In genomic region chr5:109191153-109191558, GRCh38 we compare ENCODE assay signal across 10 cellular contexts.
A peak's percentile ranks its signal among the peaks of the same experiment; 100 is the strongest.
DNase-seq lines count a peak whose midpoint lies in the region; ATAC-seq and TF ChIP-seq lines count a peak whose summit lies in the region.
"Had no signal": no experiment of that assay in that cellular context is flagged by ENCODE, and none has a peak within 500 bp of the region (broad histone marks: within the 10 kb centered on the region; RNA-seq: fewer than 3 reads in every experiment).

No MANE protein-coding gene starts in this region.

- H3K4me3 ChIP-seq in GM23248 (no peak overlapping the region), OCI-LY1 (ENCODE audit: low read depth, low read length, poor library complexity, severe bottlenecking) (no peak overlapping the region), fibroblast of villous mesenchyme (ENCODE audit: low read depth, low read length) (no peak overlapping the region), aorta (ENCODE audit: low read length in 2 of 2) (no peak overlapping the region), gastrocnemius medialis (no peak overlapping the region)

- 7 to 14% methylated on average over 2 of the region's 2 CpGs for WGBS in GM23248 (ENCODE audit: low coverage in 1 of 2, low lambda C conversion rate in 2 of 2, missing lambda C conversion rate in 2 of 2), 2 experiments
- WGBS in aorta, 2 donors, result 43 to 48% methylated on average over 2 of the region's 2 CpGs

- DNase-seq in GM10266 (ENCODE audit: extremely low spot score) (peak; percentile 10), GM23248 (peak; percentile 77), fibroblast of villous mesenchyme (ENCODE audit: low read depth) (peak; percentile 71), NCI-H446 (lab: John Stamatoyannopoulos, UW) (no peak), SK-N-DZ (ENCODE audit: low spot score) (no peak), aorta (no peak), gastrocnemius medialis (no peak)
- DNase-seq: activated naive CD4-positive, alpha-beta T cell treated with anti-CD3 and anti-CD28 coated beads for 36 hours had no signal

- H3K36me3 ChIP-seq in GM23248 (ENCODE audit: low read depth) (peaks cover 6% of the 10 kb centered on the region; the same call in 1 of the 2 replicates), OCI-LY1 (ENCODE audit: insufficient read depth, low read length) (no peaks in the 10 kb centered on the region), aorta (ENCODE audit: control insufficient read depth in 1 of 2, insufficient read depth in 2 of 2, low read length in 1 of 2) (peaks cover 3 to 7% of the 10 kb centered on the region in 2 donors), gastrocnemius medialis (peaks cover 0 to 6% of the 10 kb centered on the region in 2 donors)

- in situ Hi-C loops in GM23248 (cut with MboI) (no loop called here), gastrocnemius medialis (cut with MboI; ENCODE audit: low sequenced_read_pairs in 4 of 4) (no loop called here)

- no peak overlapping the region for H3K9ac ChIP-seq in GM23248
- H3K9ac ChIP-seq in OCI-LY1 (ENCODE audit: low read length), result no peak overlapping the region

- no peak for TF ChIP-seq CTCF in GM10266 (IDR thresholded peaks at IDR 0.05; ENCODE audit: control insufficient read depth, insufficient read depth, low read depth, missing control alignments)
- TF ChIP-seq CTCF in OCI-LY1 (IDR thresholded peaks at IDR 0.05; ENCODE audit: low read length), result no peak
- no peak for TF ChIP-seq CTCF in fibroblast of villous mesenchyme (IDR thresholded peaks at IDR 0.05; ENCODE audit: insufficient read depth, low read depth, low read length)
- TF ChIP-seq CTCF in gastrocnemius medialis (IDR thresholded peaks at IDR 0.05 in 4 of 5, conservative IDR thresholded peaks at IDR 0.05 in 1 of 5), result no peak

- H3K79me2 ChIP-seq in GM23248 (ENCODE audit: insufficient read depth) (no peaks in the 10 kb centered on the region), OCI-LY1 (ENCODE audit: insufficient read depth, low read length) (no peaks in the 10 kb centered on the region)

- H3K27ac ChIP-seq in GM23248 (0 out of 2 replicates have a peak overlapping the region, but pooled peaks have one; percentile 20), OCI-LY1 (ENCODE audit: low read depth, low read length, poor library complexity, severe bottlenecking) (no peak overlapping the region), aorta (ENCODE audit: low read depth in 1 of 2, low read length in 2 of 2) (no peak overlapping the region), gastrocnemius medialis (no peak overlapping the region)
- H3K27ac ChIP-seq: HL-60 had no signal

- peak overlapping the region; percentile 26 for H3K4me2 ChIP-seq in GM23248 (ENCODE audit: unreplicated experiment)
- no peak overlapping the region for H3K4me2 ChIP-seq in OCI-LY1 (ENCODE audit: low read length)

- TF ChIP-seq POLR2A in gastrocnemius medialis (IDR thresholded peaks at IDR 0.05), result no peak

- H4K20me1 ChIP-seq in GM23248 (ENCODE audit: insufficient read depth), result no peaks in the 10 kb centered on the region
- H4K20me1 ChIP-seq in OCI-LY1 (ENCODE audit: insufficient read depth, low read length), result no peaks in the 10 kb centered on the region

- H3K9me2 ChIP-seq in GM23248 (ENCODE audit: insufficient read depth) (no peaks in the 10 kb centered on the region), OCI-LY1 (ENCODE audit: low read depth, low read length) (no peaks in the 10 kb centered on the region)

- H3F3A ChIP-seq in GM23248 (ENCODE audit: insufficient read depth), result no peaks in the 10 kb centered on the region
- no peaks in the 10 kb centered on the region for H3F3A ChIP-seq in OCI-LY1 (ENCODE audit: insufficient read depth, low read length)

- H3K4me1 ChIP-seq in GM23248 (ENCODE audit: insufficient read depth) (peaks cover 14% of the 10 kb centered on the region), OCI-LY1 (ENCODE audit: insufficient read depth, low read length, severe bottlenecking) (no peaks in the 10 kb centered on the region), aorta (ENCODE audit: control insufficient read depth in 1 of 2, insufficient read depth in 2 of 2, low read length in 2 of 2) (peaks cover 0 to 4% of the 10 kb centered on the region in 2 donors), gastrocnemius medialis (no peaks in the 10 kb centered on the region)

- H3K27me3 ChIP-seq in GM23248 (replicated peaks; ENCODE audit: insufficient read depth) (no peaks in the 10 kb centered on the region), OCI-LY1 (ENCODE audit: insufficient read depth, low read length) (no peaks in the 10 kb centered on the region), aorta (ENCODE audit: control insufficient read depth in 1 of 2, insufficient read depth in 2 of 2, low read length in 1 of 2) (no peaks in the 10 kb centered on the region), gastrocnemius medialis (no peaks in the 10 kb centered on the region)

- intact Hi-C loops in aorta (cut with DNase I), result no loop called here
- intact Hi-C loops in gastrocnemius medialis (cut with DNase I; ENCODE audit: low total_unique reads), result no loop called here

- ATAC-seq in aorta (ENCODE audit: low FRiP score) (no peak), gastrocnemius medialis (no peak)

- H3K9me3 ChIP-seq in GM23248 (ENCODE audit: low read depth) (no peaks in the 10 kb centered on the region), OCI-LY1 (ENCODE audit: low read length) (no peaks in the 10 kb centered on the region), aorta (ENCODE audit: control insufficient read depth, low read length) (no peaks in the 10 kb centered on the region), gastrocnemius medialis (no peaks in the 10 kb centered on the region)

- no peak overlapping the region for H2AFZ ChIP-seq in GM23248
- peak overlapping the region; percentile 64; the same call in 1 of the 2 replicates for H2AFZ ChIP-seq in OCI-LY1 (ENCODE audit: low read length)

Comparison
In these comparisons a context has a peak if more than half of its experiments do, and no peak if none do; other contexts are left out.
1. DNase-seq: peak in GM10266 (single experiment), GM23248 (single experiment) and fibroblast of villous mesenchyme (single experiment); none in NCI-H446 (0 of 2), SK-N-DZ (single experiment), aorta (0 of 2) and gastrocnemius medialis (0 of 2).